1 cellular context compared by ENCODE assay signal in the genomic region with DNA sequence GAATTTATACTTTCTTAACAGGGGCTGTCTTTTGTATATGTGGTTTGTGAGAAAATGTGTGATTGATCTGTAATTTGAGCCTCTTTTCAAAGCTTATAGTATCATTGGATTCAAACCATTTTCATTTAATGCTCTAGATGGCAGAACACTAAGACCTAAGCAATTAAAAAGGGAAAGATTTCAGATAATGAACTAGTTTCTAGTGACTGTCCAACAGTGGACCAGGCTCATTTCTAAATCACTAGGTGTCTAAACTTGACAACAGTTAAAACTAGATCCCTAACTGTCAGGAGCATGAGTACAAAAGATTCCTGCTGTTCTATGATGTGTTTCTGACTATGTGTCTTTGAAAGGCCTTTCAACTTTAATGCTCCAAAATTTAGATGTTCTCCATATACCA.
TF ChIP-seq lines count a peak whose summit lies in the region.

No MANE protein-coding gene starts in this region.

TF ChIP-seq in SK-N-SH treated with all-trans-retinoic acid at 6 μM for 48 hours, 23 proteins besides CTCF, POLR2A, EP300 and RAD21 (continued from another document):
- TF ChIP-seq, protein P1, sequence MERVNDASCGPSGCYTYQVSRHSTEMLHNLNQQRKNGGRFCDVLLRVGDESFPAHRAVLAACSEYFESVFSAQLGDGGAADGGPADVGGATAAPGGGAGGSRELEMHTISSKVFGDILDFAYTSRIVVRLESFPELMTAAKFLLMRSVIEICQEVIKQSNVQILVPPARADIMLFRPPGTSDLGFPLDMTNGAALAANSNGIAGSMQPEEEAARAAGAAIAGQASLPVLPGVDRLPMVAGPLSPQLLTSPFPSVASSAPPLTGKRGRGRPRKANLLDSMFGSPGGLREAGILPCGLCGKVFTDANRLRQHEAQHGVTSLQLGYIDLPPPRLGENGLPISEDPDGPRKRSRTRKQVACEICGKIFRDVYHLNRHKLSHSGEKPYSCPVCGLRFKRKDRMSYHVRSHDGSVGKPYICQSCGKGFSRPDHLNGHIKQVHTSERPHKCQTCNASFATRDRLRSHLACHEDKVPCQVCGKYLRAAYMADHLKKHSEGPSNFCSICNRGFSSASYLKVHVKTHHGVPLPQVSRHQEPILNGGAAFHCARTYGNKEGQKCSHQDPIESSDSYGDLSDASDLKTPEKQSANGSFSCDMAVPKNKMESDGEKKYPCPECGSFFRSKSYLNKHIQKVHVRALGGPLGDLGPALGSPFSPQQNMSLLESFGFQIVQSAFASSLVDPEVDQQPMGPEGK (CRISPR knock-in tag; IDR thresholded peaks at IDR 0.05; ENCODE audit: borderline replicate concordance), result no peak
- no peak for TF ChIP-seq POU6F1 (CRISPR knock-in tag; IDR thresholded peaks at IDR 0.05; ENCODE audit: borderline replicate concordance, low read depth)
